1 cellular context compared by ENCODE assay signal in the genomic region with DNA sequence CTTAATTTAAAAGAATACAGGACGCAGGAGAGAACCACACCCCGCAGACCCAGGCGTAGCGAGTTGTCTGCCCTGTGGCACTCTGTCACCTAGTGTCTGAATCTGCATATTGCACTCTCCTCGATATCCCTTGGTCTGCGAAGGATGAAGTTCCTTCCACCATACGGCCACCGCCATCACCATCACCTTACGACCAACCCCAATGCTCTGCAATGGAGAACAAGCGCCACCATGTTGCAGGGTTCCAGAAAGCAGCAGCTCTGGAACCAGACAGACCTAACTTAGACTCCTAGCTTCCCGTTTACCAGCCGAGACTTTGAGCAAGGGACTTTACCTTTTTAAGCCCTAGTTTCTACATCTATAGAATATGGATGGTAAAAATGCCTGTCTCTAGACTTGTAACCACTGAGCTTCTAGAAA.
A peak's percentile ranks its signal among the peaks of the same experiment; 100 is the strongest.
TF ChIP-seq lines count a peak whose summit lies in the region.

No MANE protein-coding gene starts in this region.

TF ChIP-seq in HepG2, 621 proteins besides CTCF, POLR2A, EP300 and RAD21 (continued from another document):
- TF ChIP-seq, protein P1, sequence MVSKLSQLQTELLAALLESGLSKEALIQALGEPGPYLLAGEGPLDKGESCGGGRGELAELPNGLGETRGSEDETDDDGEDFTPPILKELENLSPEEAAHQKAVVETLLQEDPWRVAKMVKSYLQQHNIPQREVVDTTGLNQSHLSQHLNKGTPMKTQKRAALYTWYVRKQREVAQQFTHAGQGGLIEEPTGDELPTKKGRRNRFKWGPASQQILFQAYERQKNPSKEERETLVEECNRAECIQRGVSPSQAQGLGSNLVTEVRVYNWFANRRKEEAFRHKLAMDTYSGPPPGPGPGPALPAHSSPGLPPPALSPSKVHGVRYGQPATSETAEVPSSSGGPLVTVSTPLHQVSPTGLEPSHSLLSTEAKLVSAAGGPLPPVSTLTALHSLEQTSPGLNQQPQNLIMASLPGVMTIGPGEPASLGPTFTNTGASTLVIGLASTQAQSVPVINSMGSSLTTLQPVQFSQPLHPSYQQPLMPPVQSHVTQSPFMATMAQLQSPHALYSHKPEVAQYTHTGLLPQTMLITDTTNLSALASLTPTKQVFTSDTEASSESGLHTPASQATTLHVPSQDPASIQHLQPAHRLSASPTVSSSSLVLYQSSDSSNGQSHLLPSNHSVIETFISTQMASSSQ (IDR thresholded peaks at IDR 0.05; ENCODE audit: low read depth), result no peak
- TF ChIP-seq, protein P1 (CRISPR knock-in tag; IDR thresholded peaks at IDR 0.05; ENCODE audit: borderline replicate concordance), result 0 out of 2 replicates have a peak, but pooled peaks have one; percentile 32
- TF ChIP-seq, protein P2, sequence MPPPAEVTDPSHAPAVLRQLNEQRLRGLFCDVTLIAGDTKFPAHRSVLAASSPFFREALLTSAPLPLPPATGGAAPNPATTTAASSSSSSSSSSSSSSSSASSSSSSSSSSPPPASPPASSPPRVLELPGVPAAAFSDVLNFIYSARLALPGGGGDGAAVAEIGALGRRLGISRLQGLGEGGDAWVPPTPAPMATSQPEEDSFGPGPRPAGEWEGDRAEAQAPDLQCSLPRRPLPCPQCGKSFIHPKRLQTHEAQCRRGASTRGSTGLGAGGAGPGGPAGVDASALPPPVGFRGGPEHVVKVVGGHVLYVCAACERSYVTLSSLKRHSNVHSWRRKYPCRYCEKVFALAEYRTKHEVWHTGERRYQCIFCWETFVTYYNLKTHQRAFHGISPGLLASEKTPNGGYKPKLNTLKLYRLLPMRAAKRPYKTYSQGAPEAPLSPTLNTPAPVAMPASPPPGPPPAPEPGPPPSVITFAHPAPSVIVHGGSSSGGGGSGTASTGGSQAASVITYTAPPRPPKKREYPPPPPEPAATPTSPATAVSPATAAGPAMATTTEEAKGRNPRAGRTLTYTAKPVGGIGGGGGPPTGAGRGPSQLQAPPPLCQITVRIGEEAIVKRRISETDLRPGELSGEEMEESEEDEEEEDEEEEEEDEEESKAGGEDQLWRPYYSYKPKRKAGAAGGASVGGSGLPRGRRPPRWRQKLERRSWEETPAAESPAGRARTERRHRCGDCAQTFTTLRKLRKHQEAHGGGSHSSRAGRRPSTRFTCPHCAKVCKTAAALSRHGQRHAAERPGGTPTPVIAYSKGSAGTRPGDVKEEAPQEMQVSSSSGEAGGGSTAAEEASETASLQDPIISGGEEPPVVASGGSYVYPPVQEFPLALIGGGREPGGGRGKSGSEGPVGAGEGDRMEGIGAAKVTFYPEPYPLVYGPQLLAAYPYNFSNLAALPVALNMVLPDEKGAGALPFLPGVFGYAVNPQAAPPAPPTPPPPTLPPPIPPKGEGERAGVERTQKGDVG (CRISPR knock-in tag; IDR thresholded peaks at IDR 0.05; ENCODE audit: borderline replicate concordance), result 0 out of 2 replicates have a peak, but pooled peaks have one; percentile 22
- 0 out of 2 replicates have a peak, but pooled peaks have one; percentile 56 for TF ChIP-seq REPIN1 (CRISPR knock-in tag; IDR thresholded peaks at IDR 0.05; ENCODE audit: borderline replicate concordance, low read depth)
- 0 out of 2 replicates have a peak, but pooled peaks have one; percentile 41 for TF ChIP-seq IRF2 (CRISPR knock-in tag; IDR thresholded peaks at IDR 0.05)
- TF ChIP-seq KAT8 (CRISPR knock-in tag; IDR thresholded peaks at IDR 0.05), result peak; percentile 33; the same call in 1 of the 2 replicates
